21 cellular contexts compared by ENCODE assay signal in genomic region chr10:49524496-49524895, GRCh38. TPM values are rescaled to one million over a fixed set of nuclear protein-coding genes. Genes with fewer than 3 reads are reported as not detected.
DNase-seq lines count a peak whose midpoint lies in the region; ATAC-seq and TF ChIP-seq lines count a peak whose summit lies in the region.
"Had no signal": no experiment of that assay in that cellular context is flagged by ENCODE, and none has a peak within 500 bp of the region (broad histone marks: within the 10 kb centered on the region; RNA-seq: fewer than 3 reads in every experiment).

No MANE protein-coding gene starts in this region.

- H3K27ac Mint-ChIP-seq in activated naive CD4-positive, alpha-beta T cell treated with anti-CD3 and anti-CD28 coated beads, Interleukin-2, amount 50 U/mL, for 72 hours, result peak overlapping the region; percentile 5 to 32
- H3K27ac Mint-ChIP-seq in activated naive CD4-positive, alpha-beta T cell treated with anti-CD3 and anti-CD28 coated beads, Interleukin-2, amount 10 ng/mL, durations not matched to agents 7 days and 5 days, result no peak overlapping the region
- peak overlapping the region; percentile 27 for H3K27ac Mint-ChIP-seq in osteocyte (ENCODE audit: unreplicated experiment)
- H3K27ac Mint-ChIP-seq: B cell; CD4-positive, CD25-positive, alpha-beta regulatory T cell; CD8-positive, alpha-beta T cell had no signal

- intact Hi-C loops in mucosa of descending colon (cut with DNase I, micrococcal nuclease), result no loop called here
- intact Hi-C loops in PC-3 (cut with micrococcal nuclease), result no loop called here

- no peak overlapping the region for H3K4me2 ChIP-seq in PC-3 (ENCODE audit: low read length)
- H3K4me2 ChIP-seq: BLaER1 had no signal

- no peak for ATAC-seq in activated naive CD4-positive, alpha-beta T cell treated with anti-CD3 and anti-CD28 coated beads, Interleukin-2, amount 50 U/mL, for 72 hours
- ATAC-seq in GM19455 (IDR thresholded peaks at IDR 0.05; ENCODE audit: unreplicated experiment) (no peak), mucosa of descending colon (no peak), PC-3 (no peak)
- ATAC-seq: CD8-positive, alpha-beta T cell had no signal

- no TSS peak for BruUV-seq in PC-3 (replicated peaks; lab: Mats Ljungman, UMichigan)

- H3K36me3 Mint-ChIP-seq in activated naive CD4-positive, alpha-beta T cell treated with anti-CD3 and anti-CD28 coated beads, Interleukin-2, amount 50 U/mL, for 72 hours, result peaks cover 24 to 37% of the 10 kb centered on the region in 2 donors
- H3K36me3 Mint-ChIP-seq in activated naive CD4-positive, alpha-beta T cell treated with anti-CD3 and anti-CD28 coated beads, Interleukin-2, amount 10 ng/mL, durations not matched to agents 7 days and 5 days, result peaks cover 38% of the 10 kb centered on the region
- H3K36me3 Mint-ChIP-seq in osteocyte (ENCODE audit: unreplicated experiment), result peaks cover 74% of the 10 kb centered on the region

- H3K27ac ChIP-seq in PC-3 (ENCODE audit: low read length), result no peak overlapping the region
- H3K27ac ChIP-seq: 22Rv1, BLaER1, C4-2B, GM23248 had no signal

- peaks cover 8% of the 10 kb centered on the region for H3K79me2 ChIP-seq in PC-3 (ENCODE audit: low read length)

- no peaks in the 10 kb centered on the region for H3K4me1 Mint-ChIP-seq in activated naive CD4-positive, alpha-beta T cell treated with anti-CD3 and anti-CD28 coated beads, Interleukin-2, amount 10 ng/mL, durations not matched to agents 7 days and 5 days
- H3K4me1 Mint-ChIP-seq in osteocyte (ENCODE audit: unreplicated experiment), result peaks cover 62% of the 10 kb centered on the region

- no peak overlapping the region for H3K4me3 Mint-ChIP-seq in activated naive CD4-positive, alpha-beta T cell treated with anti-CD3 and anti-CD28 coated beads, Interleukin-2, amount 10 ng/mL, durations not matched to agents 7 days and 5 days
- H3K4me3 Mint-ChIP-seq in osteocyte (ENCODE audit: unreplicated experiment), result no peak overlapping the region
- H3K4me3 Mint-ChIP-seq: B cell; CD4-positive, CD25-positive, alpha-beta regulatory T cell; CD8-positive, alpha-beta T cell had no signal

- CTCF ChIA-PET in activated naive CD4-positive, alpha-beta T cell treated with anti-CD3 and anti-CD28 coated beads, Interleukin-2, amount 10 ng/mL, durations not matched to agents 7 days and 5 days (lab: Charles Lee), result interaction anchor here (1.1 to 2.5 kb wide), 6 partner anchors 9 to 117 kb away, joined by 3 to 8 read pairs (median 3); no protein-coding TSS in a partner anchor
- CTCF ChIA-PET in PC-3 (lab: Charles Lee), result no interaction called here

- DNase-seq in activated naive CD4-positive, alpha-beta T cell treated with anti-CD3 and anti-CD28 coated beads, Interleukin-2, amount 50 U/mL, for 72 hours (ENCODE audit: low spot score in 2 of 2), result no peak
- no peak for DNase-seq in activated naive CD4-positive, alpha-beta T cell treated with anti-CD3 and anti-CD28 coated beads, Interleukin-2, amount 10 ng/mL, durations not matched to agents 7 days and 5 days
- DNase-seq in cerebellar cortex (ENCODE audit: low spot score), result peak; percentile 57
- no peak for DNase-seq in osteocyte (ENCODE audit: extremely low spot score, unreplicated experiment)
- DNase-seq in activated gamma-delta T cell (lab: John Stamatoyannopoulos, UW), result no peak
- no peak for DNase-seq in mucosa of descending colon
- no peak for DNase-seq in PC-3
- DNase-seq: CD4-positive, CD25-positive, alpha-beta regulatory T cell; CD8-positive, alpha-beta T cell; DMS 273 treated with DMSO at 0.1 percent for 48 hours; DMS79; EL; GF-D8; GM23248; H7; HCEC 1CT had no signal

- H3K27me3 Mint-ChIP-seq in activated naive CD4-positive, alpha-beta T cell treated with anti-CD3 and anti-CD28 coated beads, Interleukin-2, amount 10 ng/mL, durations not matched to agents 7 days and 5 days, result no peaks in the 10 kb centered on the region
- no peaks in the 10 kb centered on the region for H3K27me3 Mint-ChIP-seq in osteocyte (ENCODE audit: unreplicated experiment)
- H3K27me3 Mint-ChIP-seq: B cell; CD4-positive, CD25-positive, alpha-beta regulatory T cell had no signal

- no peaks in the 10 kb centered on the region for H3K9me3 Mint-ChIP-seq in activated naive CD4-positive, alpha-beta T cell treated with anti-CD3 and anti-CD28 coated beads, Interleukin-2, amount 50 U/mL, for 72 hours
- H3K9me3 Mint-ChIP-seq in activated naive CD4-positive, alpha-beta T cell treated with anti-CD3 and anti-CD28 coated beads, Interleukin-2, amount 10 ng/mL, durations not matched to agents 7 days and 5 days, result no peaks in the 10 kb centered on the region
- no peaks in the 10 kb centered on the region for H3K9me3 Mint-ChIP-seq in osteocyte (ENCODE audit: unreplicated experiment)
- H3K9me3 Mint-ChIP-seq: CD4-positive, CD25-positive, alpha-beta regulatory T cell; CD8-positive, alpha-beta T cell had no signal

- H3K4me1 ChIP-seq in mucosa of descending colon (ENCODE audit: low read depth) (no peaks in the 10 kb centered on the region), PC-3 (ENCODE audit: insufficient read depth, low read length) (no peaks in the 10 kb centered on the region)

- no peak overlapping the region for H3K4me3 ChIP-seq in mucosa of descending colon
- H3K4me3 ChIP-seq in PC-3 (ENCODE audit: low read length), result no peak overlapping the region
- H3K4me3 ChIP-seq: BLaER1, GM23248 had no signal

- no peak overlapping the region for H2AFZ ChIP-seq in PC-3 (ENCODE audit: low read length)
- H2AFZ ChIP-seq: GM23248 had no signal

- TF ChIP-seq CTCF in osteocyte (IDR thresholded peaks at IDR 0.05) (no peak), mucosa of descending colon (IDR thresholded peaks at IDR 0.05) (no peak), PC-3 (conservative IDR thresholded peaks at IDR 0.05; ENCODE audit: low read depth, low read length) (no peak)

- H3K27me3 ChIP-seq in PC-3 (ENCODE audit: low read length), result no peaks in the 10 kb centered on the region
- H3K27me3 ChIP-seq: BLaER1 had no signal

- H3K9ac ChIP-seq in PC-3 (ENCODE audit: low read length), result no peak overlapping the region
- H3K9ac ChIP-seq: BLaER1, GM23248 had no signal

- POLR2A ChIA-PET in PC-3 (lab: Charles Lee; ENCODE audit: unreplicated experiment), result interaction anchor here (0.6 to 0.7 kb wide), 2 partner anchors 70 to 117 kb away, joined by 3 to 4 read pairs; no protein-coding TSS in a partner anchor

- H3F3A ChIP-seq in PC-3 (ENCODE audit: low read length, unreplicated experiment), result no peaks in the 10 kb centered on the region

- H4K20me1 ChIP-seq in PC-3 (ENCODE audit: low read length), result no peaks in the 10 kb centered on the region

- H3K9me2 ChIP-seq in PC-3 (replicated peaks; ENCODE audit: low read length), result no peaks in the 10 kb centered on the region

- H3K9me3 ChIP-seq in mucosa of descending colon (no peaks in the 10 kb centered on the region), PC-3 (ENCODE audit: low read length) (no peaks in the 10 kb centered on the region)
- H3K9me3 ChIP-seq: BLaER1 had no signal

- H3K36me3 ChIP-seq in mucosa of descending colon (ENCODE audit: low read depth) (peaks cover 3% of the 10 kb centered on the region), PC-3 (ENCODE audit: low read depth, low read length) (peaks cover 79% of the 10 kb centered on the region)

RNA-seq across cellular contexts. Expression of gene ERCC6, which starts 14.4 kb away (rescaled TPM):
- 10 to 100 TPM; 31.7 to 36.2 TPM for total RNA-seq in activated naive CD4-positive, alpha-beta T cell treated with anti-CD3 and anti-CD28 coated beads, Interleukin-2, amount 50 U/mL, for 72 hours
- total RNA-seq in osteocyte, result 184 and 187 TPM in 2 replicates
- 10 to 100 TPM; 18.9 to 29.8 (median 25.4) TPM for total RNA-seq in mucosa of descending colon
- 36.7 and 43.0 TPM in 2 replicates for total RNA-seq in PC-3 (2014; rRNA removed)
